In genomic region chr4:69858683-69859082, GRCh38 we compare ENCODE assay signal across 1 cellular context.
TF ChIP-seq lines count a peak whose summit lies in the region.

No MANE protein-coding gene starts in this region.

TF ChIP-seq in liver, 16 proteins besides CTCF, POLR2A, EP300 and RAD21 (continued from another document):
- no peak for TF ChIP-seq ATF3 (IDR thresholded peaks at IDR 0.05)
- TF ChIP-seq, protein P1, sequence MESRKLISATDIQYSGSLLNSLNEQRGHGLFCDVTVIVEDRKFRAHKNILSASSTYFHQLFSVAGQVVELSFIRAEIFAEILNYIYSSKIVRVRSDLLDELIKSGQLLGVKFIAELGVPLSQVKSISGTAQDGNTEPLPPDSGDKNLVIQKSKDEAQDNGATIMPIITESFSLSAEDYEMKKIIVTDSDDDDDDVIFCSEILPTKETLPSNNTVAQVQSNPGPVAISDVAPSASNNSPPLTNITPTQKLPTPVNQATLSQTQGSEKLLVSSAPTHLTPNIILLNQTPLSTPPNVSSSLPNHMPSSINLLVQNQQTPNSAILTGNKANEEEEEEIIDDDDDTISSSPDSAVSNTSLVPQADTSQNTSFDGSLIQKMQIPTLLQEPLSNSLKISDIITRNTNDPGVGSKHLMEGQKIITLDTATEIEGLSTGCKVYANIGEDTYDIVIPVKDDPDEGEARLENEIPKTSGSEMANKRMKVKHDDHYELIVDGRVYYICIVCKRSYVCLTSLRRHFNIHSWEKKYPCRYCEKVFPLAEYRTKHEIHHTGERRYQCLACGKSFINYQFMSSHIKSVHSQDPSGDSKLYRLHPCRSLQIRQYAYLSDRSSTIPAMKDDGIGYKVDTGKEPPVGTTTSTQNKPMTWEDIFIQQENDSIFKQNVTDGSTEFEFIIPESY (IDR thresholded peaks at IDR 0.05), result no peak
- TF ChIP-seq, protein P2, sequence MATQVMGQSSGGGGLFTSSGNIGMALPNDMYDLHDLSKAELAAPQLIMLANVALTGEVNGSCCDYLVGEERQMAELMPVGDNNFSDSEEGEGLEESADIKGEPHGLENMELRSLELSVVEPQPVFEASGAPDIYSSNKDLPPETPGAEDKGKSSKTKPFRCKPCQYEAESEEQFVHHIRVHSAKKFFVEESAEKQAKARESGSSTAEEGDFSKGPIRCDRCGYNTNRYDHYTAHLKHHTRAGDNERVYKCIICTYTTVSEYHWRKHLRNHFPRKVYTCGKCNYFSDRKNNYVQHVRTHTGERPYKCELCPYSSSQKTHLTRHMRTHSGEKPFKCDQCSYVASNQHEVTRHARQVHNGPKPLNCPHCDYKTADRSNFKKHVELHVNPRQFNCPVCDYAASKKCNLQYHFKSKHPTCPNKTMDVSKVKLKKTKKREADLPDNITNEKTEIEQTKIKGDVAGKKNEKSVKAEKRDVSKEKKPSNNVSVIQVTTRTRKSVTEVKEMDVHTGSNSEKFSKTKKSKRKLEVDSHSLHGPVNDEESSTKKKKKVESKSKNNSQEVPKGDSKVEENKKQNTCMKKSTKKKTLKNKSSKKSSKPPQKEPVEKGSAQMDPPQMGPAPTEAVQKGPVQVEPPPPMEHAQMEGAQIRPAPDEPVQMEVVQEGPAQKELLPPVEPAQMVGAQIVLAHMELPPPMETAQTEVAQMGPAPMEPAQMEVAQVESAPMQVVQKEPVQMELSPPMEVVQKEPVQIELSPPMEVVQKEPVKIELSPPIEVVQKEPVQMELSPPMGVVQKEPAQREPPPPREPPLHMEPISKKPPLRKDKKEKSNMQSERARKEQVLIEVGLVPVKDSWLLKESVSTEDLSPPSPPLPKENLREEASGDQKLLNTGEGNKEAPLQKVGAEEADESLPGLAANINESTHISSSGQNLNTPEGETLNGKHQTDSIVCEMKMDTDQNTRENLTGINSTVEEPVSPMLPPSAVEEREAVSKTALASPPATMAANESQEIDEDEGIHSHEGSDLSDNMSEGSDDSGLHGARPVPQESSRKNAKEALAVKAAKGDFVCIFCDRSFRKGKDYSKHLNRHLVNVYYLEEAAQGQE (IDR thresholded peaks at IDR 0.05), result no peak
